In the genomic region with DNA sequence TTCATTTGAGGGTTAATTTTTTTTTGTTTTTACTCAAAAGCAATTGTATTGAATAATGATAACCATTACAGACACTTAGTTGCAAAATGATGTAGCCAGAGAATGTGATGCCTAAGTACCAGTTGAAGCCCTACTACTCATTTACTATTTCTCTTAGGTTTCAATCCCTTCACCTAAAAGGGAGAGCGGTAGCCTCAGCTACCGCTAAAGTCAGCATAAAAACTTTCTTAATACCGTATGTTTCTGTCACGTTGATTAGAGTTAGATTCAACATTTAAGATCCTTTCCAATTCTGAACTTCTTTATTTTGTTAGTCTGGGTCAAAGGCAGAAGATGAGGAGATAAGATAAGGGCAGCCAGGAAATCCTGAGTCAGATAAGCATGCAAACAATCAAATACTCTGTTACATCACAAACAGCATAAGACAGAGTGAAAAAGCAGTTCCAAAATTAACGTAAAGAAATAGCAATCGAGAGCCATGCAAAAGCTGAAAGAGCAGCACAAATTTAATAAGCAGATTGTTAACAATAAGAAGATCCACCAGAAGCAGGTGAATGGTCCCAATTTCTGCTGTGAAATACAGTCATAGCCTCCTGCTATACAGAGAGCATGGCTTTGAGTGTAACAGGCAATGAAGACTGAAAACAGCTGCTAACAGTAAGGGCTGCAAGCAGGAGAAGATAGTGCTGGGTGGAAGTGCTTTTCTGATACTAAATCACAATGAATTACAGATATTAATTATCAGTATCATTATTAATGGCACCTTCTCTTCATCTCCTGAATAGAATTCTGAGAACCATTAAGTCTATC, we compare ENCODE assay signal across 21 cellular contexts. TPM values are rescaled to one million over a fixed set of nuclear protein-coding genes. Genes with fewer than 3 reads are reported as not detected.
DNase-seq lines count a peak whose midpoint lies in the region; ATAC-seq and TF ChIP-seq lines count a peak whose summit lies in the region.
"Had no signal": no experiment of that assay in that cellular context is flagged by ENCODE, and none has a peak within 500 bp of the region (broad histone marks: within the 10 kb centered on the region; RNA-seq: fewer than 3 reads in every experiment).

No MANE protein-coding gene starts in this region.

- H3K4me3 ChIP-seq in mucosa of descending colon (no peak overlapping the region), heart right ventricle (no peak overlapping the region)
- H3K4me3 ChIP-seq: esophagus muscularis mucosa, heart left ventricle had no signal

- WGBS in heart right ventricle, 2 donors, result 44 to 71% methylated on average over 6 of the region's 6 CpGs

- H3K36me3 ChIP-seq in mucosa of descending colon (ENCODE audit: low read depth) (no peaks in the 10 kb centered on the region), heart right ventricle (no peaks in the 10 kb centered on the region)
- H3K36me3 ChIP-seq: esophagus muscularis mucosa, heart left ventricle had no signal

- H3K27me3 ChIP-seq in heart right ventricle, result peaks cover 0 to 9% (median 0%) of the 10 kb centered on the region in 7 donors
- H3K27me3 ChIP-seq: esophagus muscularis mucosa, heart left ventricle had no signal

- intact Hi-C loops in mucosa of descending colon (cut with DNase I, micrococcal nuclease) (no loop called here), heart right ventricle (cut with DNase I) (no loop called here)

- H3K9me3 ChIP-seq in mucosa of descending colon (no peaks in the 10 kb centered on the region), heart right ventricle (no peaks in the 10 kb centered on the region)
- H3K9me3 ChIP-seq: esophagus muscularis mucosa, heart left ventricle had no signal

- no peak for TF ChIP-seq CTCF in mucosa of descending colon (IDR thresholded peaks at IDR 0.05)
- TF ChIP-seq CTCF in heart right ventricle (IDR thresholded peaks at IDR 0.05), result no peak

- H3K4me1 ChIP-seq in mucosa of descending colon (ENCODE audit: low read depth) (no peaks in the 10 kb centered on the region), heart right ventricle (peaks cover 0 to 6% (median 0%) of the 10 kb centered on the region in 9 donors)
- H3K4me1 ChIP-seq: esophagus muscularis mucosa had no signal

- DNase-seq in SIG-M5 treated with dmso at 0.1 percent for 504 hours (lab: John Stamatoyannopoulos, UW; ENCODE audit: unreplicated experiment) (peak; percentile 37), SIG-M5 (lab: John Stamatoyannopoulos, UW) (no peak), M059J (ENCODE audit: low read depth) (peak; percentile 38), mucosa of descending colon (no peak), heart right ventricle (no peak), KG1 (lab: John Stamatoyannopoulos, UW) (no peak)
- DNase-seq in central memory CD4-positive, alpha-beta T cell, result peak; percentile 19
- DNase-seq: 8988T; activated effector memory CD4-positive, alpha-beta T cell treated with anti-CD3 and anti-CD28 coated beads, Interleukin-2, amount 50 U/mL, for 16 hours; COR-L47; GOT3; heart left ventricle; NCI-H187; retina had no signal

- H3K27ac ChIP-seq in heart right ventricle, result no peak overlapping the region
- H3K27ac ChIP-seq: esophagus muscularis mucosa, heart left ventricle had no signal

- ATAC-seq in mucosa of descending colon, result peak; percentile 44
- ATAC-seq in heart right ventricle, result no peak
- no peak for ATAC-seq in GM18907 (IDR thresholded peaks at IDR 0.05; ENCODE audit: unreplicated experiment)
- ATAC-seq: heart left ventricle had no signal

RNA-seq across cellular contexts. Expression of a gene that starts 3.0 kb away (rescaled TPM):
- not detected in 2 replicates for total RNA-seq in M059J (2014; rRNA removed; shearing (Covaris generic))
- total RNA-seq in mucosa of descending colon, result not detected
- not detected for total RNA-seq in heart right ventricle
- not detected for polyA plus RNA-seq in heart right ventricle
- total RNA-seq: astrocyte, esophagus muscularis mucosa, heart left ventricle, mesenteric fat pad, NCI-H460, ureter had no signal
- polyA plus RNA-seq: heart left ventricle, keratinocyte had no signal

RNA-seq across cellular contexts. Expression of a gene that starts 58.7 kb away (rescaled TPM):
- not detected in 2 replicates for total RNA-seq in M059J (2014; rRNA removed; shearing (Covaris generic))
- total RNA-seq in mucosa of descending colon, result not detected
- not detected for total RNA-seq in heart right ventricle
- not detected for polyA plus RNA-seq in heart right ventricle
- total RNA-seq: esophagus muscularis mucosa, mesenteric fat pad had no signal
- polyA plus RNA-seq: heart left ventricle had no signal

Comparison
In these comparisons a context has a peak if more than half of its experiments do, and no peak if none do; other contexts are left out.
1. DNase-seq: peak in SIG-M5 treated with dmso at 0.1 percent for 504 hours (single experiment), M059J (single experiment) and central memory CD4-positive, alpha-beta T cell (single experiment); none in SIG-M5 (single experiment), mucosa of descending colon (0 of 3), heart right ventricle (0 of 2) and KG1 (single experiment).